Comparison of ENCODE assay signal across 1 cellular context in genomic region chr9:107283621-107284616, GRCh38.
TF ChIP-seq lines count a peak whose summit lies in the region.

No MANE protein-coding gene starts in this region.

TF ChIP-seq in K562, 482 proteins besides CTCF, POLR2A, EP300 and RAD21 (continued from another document and continues in another):
- TF ChIP-seq MNT (conservative IDR thresholded peaks at IDR 0.05), result peak; percentile 32 to 58
- no peak for TF ChIP-seq ZC3H8 (IDR thresholded peaks at IDR 0.05)
- TF ChIP-seq ZNF354B (CRISPR knock-in tag; IDR thresholded peaks at IDR 0.05), result no peak
- no peak for TF ChIP-seq ATF7 (IDR thresholded peaks at IDR 0.05)
- TF ChIP-seq NR2C1 (IDR thresholded peaks at IDR 0.05), result no peak
- no peak for TF ChIP-seq NR2C1 (tag; IDR thresholded peaks at IDR 0.05)
- TF ChIP-seq HDAC3 (IDR thresholded peaks at IDR 0.05; ENCODE audit: borderline replicate concordance, partially characterized antibody), result peak; percentile 12
- no peak for TF ChIP-seq NEUROD1 (IDR thresholded peaks at IDR 0.05; ENCODE audit: borderline replicate concordance, low read depth, low read length, partially characterized antibody)
- TF ChIP-seq SMAD2 (IDR thresholded peaks at IDR 0.05; ENCODE audit: low read depth, low read length), result no peak
- no peak for TF ChIP-seq ZNF175 (CRISPR knock-in tag; IDR thresholded peaks at IDR 0.05; ENCODE audit: low read depth)
- TF ChIP-seq POU5F1 (IDR thresholded peaks at IDR 0.05; ENCODE audit: borderline replicate concordance, low read depth, low read length, partially characterized antibody), result no peak
- TF ChIP-seq NFYB (IDR thresholded peaks at IDR 0.05; ENCODE audit: extremely low read depth, insufficient read length), result no peak
- TF ChIP-seq NFE2 (IDR thresholded peaks at IDR 0.05; ENCODE audit: low read depth), result no peak
- no peak for TF ChIP-seq PCBP1 (IDR thresholded peaks at IDR 0.05; ENCODE audit: low read depth, low read length, poor library complexity, severe bottlenecking)
- 0 out of 2 replicates have a peak, but pooled peaks have one; percentile 13 for TF ChIP-seq REST (CRISPR knock-in tag; IDR thresholded peaks at IDR 0.05; ENCODE audit: low read depth)
- TF ChIP-seq ZNF280B (CRISPR knock-in tag; IDR thresholded peaks at IDR 0.05), result no peak
- TF ChIP-seq ZZZ3 (IDR thresholded peaks at IDR 0.05), result 0 out of 2 replicates have a peak, but pooled peaks have one; percentile 23
- no peak for TF ChIP-seq RBM15 (IDR thresholded peaks at IDR 0.05; ENCODE audit: insufficient read depth, low read length)
- TF ChIP-seq PRMT5 (CRISPR knock-in tag; IDR thresholded peaks at IDR 0.05), result no peak
- 0 out of 2 replicates have a peak, but pooled peaks have one; percentile 48 for TF ChIP-seq GATAD2A (IDR thresholded peaks at IDR 0.05)
- TF ChIP-seq SREBF2 (CRISPR knock-in tag; IDR thresholded peaks at IDR 0.05), result no peak
- no peak for TF ChIP-seq BRF2 (IDR thresholded peaks at IDR 0.05; ENCODE audit: borderline replicate concordance, insufficient read depth, insufficient read length)
- peak in 1 of 2 experiments; percentile 50; a peak in 2 of 4 replicates for TF ChIP-seq MLLT1 (IDR thresholded peaks at IDR 0.05)
- no peak for TF ChIP-seq VEZF1 (CRISPR knock-in tag; IDR thresholded peaks at IDR 0.05)
- no peak for TF ChIP-seq NONO (IDR thresholded peaks at IDR 0.05; ENCODE audit: low read depth in 2 of 2, low read length in 1 of 2)
- 0 out of 4 replicates have a peak, but pooled peaks of 1 of the 2 experiments have one; percentile 45 for TF ChIP-seq MLX (CRISPR knock-in tag; conservative IDR thresholded peaks at IDR 0.05)
- no peak for TF ChIP-seq PHTF2 (CRISPR knock-in tag; IDR thresholded peaks at IDR 0.05)
- TF ChIP-seq ZKSCAN8 (CRISPR knock-in tag; IDR thresholded peaks at IDR 0.05), result no peak
- peak; percentile 75 for TF ChIP-seq L3MBTL2 (IDR thresholded peaks at IDR 0.05)
- 0 out of 2 replicates have a peak, but pooled peaks have one; percentile 26 for TF ChIP-seq CUX1 (CRISPR knock-in tag; IDR thresholded peaks at IDR 0.05)
- TF ChIP-seq KDM4B (IDR thresholded peaks at IDR 0.05; ENCODE audit: borderline replicate concordance in 2 of 2, low read depth in 1 of 2), result no peak
- peak; percentile 45; the same call in 1 of the 2 replicates for TF ChIP-seq CXXC5 (CRISPR knock-in tag; IDR thresholded peaks at IDR 0.05)
- no peak for TF ChIP-seq BRCA1 (IDR thresholded peaks at IDR 0.05)
- no peak for TF ChIP-seq BRCA1 (CRISPR knock-in tag; IDR thresholded peaks at IDR 0.05)
- TF ChIP-seq RBM39 (optimal IDR thresholded peaks at IDR 0.05; ENCODE audit: low read depth, low read length), result no peak
- TF ChIP-seq ZNF551 (CRISPR knock-in tag; IDR thresholded peaks at IDR 0.05), result no peak
- TF ChIP-seq TFAP4 (CRISPR knock-in tag; IDR thresholded peaks at IDR 0.05; ENCODE audit: borderline replicate concordance), result peak; percentile 67
- TF ChIP-seq KHSRP (IDR thresholded peaks at IDR 0.05), result no peak
- no peak for TF ChIP-seq EZH2 (IDR thresholded peaks at IDR 0.05; ENCODE audit: borderline replicate concordance, low read depth, low read length)
- TF ChIP-seq POLR2AphosphoS2 (IDR thresholded peaks at IDR 0.05; ENCODE audit: low read length), result no peak
- TF ChIP-seq HLTF (IDR thresholded peaks at IDR 0.05), result no peak
- no peak for TF ChIP-seq ZNF584 (CRISPR knock-in tag; IDR thresholded peaks at IDR 0.05; ENCODE audit: low read depth)
- no peak for TF ChIP-seq ETV6 (IDR thresholded peaks at IDR 0.05; ENCODE audit: borderline replicate concordance in 1 of 2, low read depth in 2 of 2, low read length in 1 of 2)
- TF ChIP-seq ETV6 (CRISPR knock-in tag; IDR thresholded peaks at IDR 0.05; ENCODE audit: borderline replicate concordance), result no peak
- no peak for TF ChIP-seq TBL1XR1 (IDR thresholded peaks at IDR 0.05; ENCODE audit: low read length in 2 of 2)
- no peak for TF ChIP-seq NR4A1 (CRISPR knock-in tag; IDR thresholded peaks at IDR 0.05)
- 0 out of 2 replicates have a peak, but pooled peaks have one; percentile 48 for TF ChIP-seq NR4A1 (tag; IDR thresholded peaks at IDR 0.05)
